In genomic region chr2:72147303-72147970, GRCh38 we compare ENCODE assay signal across 8 cellular contexts. TPM values are rescaled to one million over a fixed set of nuclear protein-coding genes. Genes with fewer than 3 reads are reported as not detected.
DNase-seq lines count a peak whose midpoint lies in the region; ATAC-seq lines count a peak whose summit lies in the region.

TSS of gene CYP26B1 (minus strand) at chr2:72147862. CDS start at chr2:72147834, 28 bp downstream.

- no peak for ATAC-seq in activated CD4-positive, alpha-beta T cell treated with anti-CD3 and anti-CD28 coated beads for 36 hours
- no peak for ATAC-seq in activated naive CD8-positive, alpha-beta T cell treated with anti-CD3 and anti-CD28 coated beads, Interleukin-2, amount 50 U/mL, for 24 hours

- peak within 1 kb of the TSS; percentile 57 for H3K4me3 Mint-ChIP-seq in activated CD4-positive, alpha-beta T cell treated with anti-CD3 and anti-CD28 coated beads for 36 hours
- H3K4me3 Mint-ChIP-seq in activated naive CD8-positive, alpha-beta T cell treated with anti-CD3 and anti-CD28 coated beads, Interleukin-2, amount 50 U/mL, for 24 hours = peak within 1 kb of the TSS; percentile 71

- POLR2A ChIA-PET in activated CD4-positive, alpha-beta T cell treated with anti-CD3 and anti-CD28 coated beads for 36 hours (lab: Charles Lee) = no interaction called here

- peak within 1 kb of the TSS; percentile 49 for H3K4me3 ChIP-seq in iPS-18a (ENCODE audit: low read length)
- peak within 1 kb of the TSS; percentile 66 to 75 (median 74) for H3K4me3 ChIP-seq in skeletal muscle tissue (ENCODE audit: low read length in 3 of 3)

- H3K9ac ChIP-seq in iPS-18a (ENCODE audit: low read length) (no peak within 1 kb of the TSS), skeletal muscle tissue (ENCODE audit: low read depth in 1 of 3, low read length in 3 of 3) (peak within 1 kb of the TSS in 2 of 3 donors; percentile 45 to 77)

- H3K36me3 Mint-ChIP-seq in activated CD4-positive, alpha-beta T cell treated with anti-CD3 and anti-CD28 coated beads for 36 hours (ENCODE audit: low read depth) = no peaks in the 10 kb centered on the region
- no peaks in the 10 kb centered on the region for H3K36me3 Mint-ChIP-seq in activated naive CD8-positive, alpha-beta T cell treated with anti-CD3 and anti-CD28 coated beads, Interleukin-2, amount 50 U/mL, for 24 hours (ENCODE audit: low read depth)

- H3K4me1 Mint-ChIP-seq in activated CD4-positive, alpha-beta T cell treated with anti-CD3 and anti-CD28 coated beads for 36 hours = peaks cover 43% of the 10 kb centered on the region
- H3K4me1 Mint-ChIP-seq in activated naive CD8-positive, alpha-beta T cell treated with anti-CD3 and anti-CD28 coated beads, Interleukin-2, amount 50 U/mL, for 24 hours = peaks cover 32% of the 10 kb centered on the region

- no peak within 1 kb of the TSS for H3K27ac ChIP-seq in iPS-18a (ENCODE audit: low read length)
- no peak within 1 kb of the TSS for H3K27ac ChIP-seq in skeletal muscle tissue (ENCODE audit: low read depth, low read length)

- H3K27me3 ChIP-seq in iPS-18a (ENCODE audit: control insufficient read depth, insufficient read depth, low read length) (peaks cover 92% of the 10 kb centered on the region), skeletal muscle tissue (ENCODE audit: control insufficient read depth in 3 of 3, insufficient read depth in 3 of 3, low read length in 3 of 3) (peaks cover 17 to 63% (median 50%) of the 10 kb centered on the region in 3 donors)

- H3K9me3 ChIP-seq in iPS-18a (ENCODE audit: control insufficient read depth, low read depth, low read length) = no peaks in the 10 kb centered on the region
- H3K9me3 ChIP-seq in skeletal muscle tissue (ENCODE audit: control insufficient read depth in 3 of 3, low read length in 3 of 3) = no peaks in the 10 kb centered on the region

- intact Hi-C loops in activated CD4-positive, alpha-beta T cell treated with anti-CD3 and anti-CD28 coated beads for 36 hours (cut with DNase I, micrococcal nuclease) = loop anchor here (5.0 to 10.0 kb wide), 7 partner anchors 430 to 1147 kb away; partner anchors contain the start of genes EGR4 (in 1 of the 2) and EMX1 (in 1 of the 2)

- no peak within 1 kb of the TSS for H3K27ac Mint-ChIP-seq in activated CD4-positive, alpha-beta T cell treated with anti-CD3 and anti-CD28 coated beads for 36 hours
- no peak within 1 kb of the TSS for H3K27ac Mint-ChIP-seq in activated naive CD8-positive, alpha-beta T cell treated with anti-CD3 and anti-CD28 coated beads, Interleukin-2, amount 50 U/mL, for 24 hours

- H3K4me1 ChIP-seq in iPS-18a (ENCODE audit: control insufficient read depth, low read depth, low read length) (peaks cover 36% of the 10 kb centered on the region), skeletal muscle tissue (ENCODE audit: control insufficient read depth in 3 of 3, insufficient read depth in 3 of 3, low read length in 3 of 3) (peaks cover 50 to 74% (median 62%) of the 10 kb centered on the region in 3 donors)

- H3K27me3 Mint-ChIP-seq in activated CD4-positive, alpha-beta T cell treated with anti-CD3 and anti-CD28 coated beads for 36 hours = peaks cover 63% of the 10 kb centered on the region
- H3K27me3 Mint-ChIP-seq in activated naive CD8-positive, alpha-beta T cell treated with anti-CD3 and anti-CD28 coated beads, Interleukin-2, amount 50 U/mL, for 24 hours = peaks cover 69% of the 10 kb centered on the region

- CTCF ChIA-PET in activated CD4-positive, alpha-beta T cell treated with anti-CD3 and anti-CD28 coated beads for 36 hours (lab: Charles Lee) = interaction anchor here (0.7 to 1.1 kb wide), 2 partner anchors 32 to 776 kb away, joined by 3 read pairs; no protein-coding TSS in a partner anchor

- no peaks in the 10 kb centered on the region for H3K9me3 Mint-ChIP-seq in activated CD4-positive, alpha-beta T cell treated with anti-CD3 and anti-CD28 coated beads for 36 hours (ENCODE audit: low read depth)
- no peaks in the 10 kb centered on the region for H3K9me3 Mint-ChIP-seq in activated naive CD8-positive, alpha-beta T cell treated with anti-CD3 and anti-CD28 coated beads, Interleukin-2, amount 50 U/mL, for 24 hours

- H3K36me3 ChIP-seq in iPS-18a (ENCODE audit: control insufficient read depth, low read depth, low read length) (no peaks in the 10 kb centered on the region), skeletal muscle tissue (ENCODE audit: control insufficient read depth in 3 of 3, insufficient read depth in 3 of 3, low read length in 3 of 3) (no peaks in the 10 kb centered on the region)

- DNase-seq in activated CD4-positive, alpha-beta T cell treated with anti-CD3 and anti-CD28 coated beads for 36 hours = no peak
- DNase-seq in activated CD4-positive, alpha-beta T cell treated with anti-CD3 and anti-CD28 coated beads for 48 hours = no peak
- no peak for DNase-seq in activated naive CD8-positive, alpha-beta T cell treated with anti-CD3 and anti-CD28 coated beads, Interleukin-2, amount 50 U/mL, for 24 hours
- DNase-seq in HT-29 (ENCODE audit: low spot score) (no peak), GF-D8 (lab: John Stamatoyannopoulos, UW) (no peak), 8988T (no peak)

RNA-seq across cellular contexts. Expression of gene CYP26B1, which starts in this region (rescaled TPM):
- not detected for total RNA-seq in activated CD4-positive, alpha-beta T cell treated with anti-CD3 and anti-CD28 coated beads for 36 hours
- total RNA-seq in skeletal muscle tissue = 6.8 TPM
- 0.05 and 0.10 TPM in 2 replicates for total RNA-seq in HT-29 (2014; rRNA removed; shearing (Covaris generic))
